ENCODE assay signal across 23 cellular contexts in the genomic region with DNA sequence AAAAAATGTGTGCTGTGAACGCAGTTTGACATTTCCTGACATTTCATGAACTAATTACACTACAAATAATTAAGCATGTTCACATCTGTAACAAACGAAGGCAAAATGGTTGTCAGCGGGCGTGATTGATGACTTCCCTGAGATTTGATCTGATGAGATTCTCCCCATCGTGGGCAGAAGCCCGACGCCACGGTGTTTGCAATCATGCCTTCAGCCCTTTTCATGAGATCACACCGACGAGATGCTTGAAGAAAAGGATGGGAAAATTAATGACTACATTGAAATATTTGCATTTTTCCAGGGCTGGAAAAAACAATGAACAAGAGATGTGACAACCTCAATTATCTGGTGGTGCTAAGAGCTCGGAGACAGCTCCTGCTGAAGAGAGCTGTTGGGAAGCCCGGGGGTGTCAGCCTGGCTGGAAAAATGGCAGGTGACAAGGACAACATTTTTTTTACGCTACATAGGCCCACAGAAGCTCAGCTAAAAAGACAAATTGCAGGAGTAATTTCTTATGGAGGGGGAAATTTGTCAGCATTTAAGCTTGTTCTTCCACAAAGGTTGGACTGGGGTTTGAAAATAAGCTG.
"Had no signal": no experiment of that assay in that cellular context is flagged by ENCODE, and none has a peak within 500 bp of the region (broad histone marks: within the 10 kb centered on the region; RNA-seq: fewer than 3 reads in every experiment).

No MANE protein-coding gene starts in this region.

- H3K4me3 Mint-ChIP-seq: activated B cell treated with CpG ODN at 0.5 μM for 24 hours; activated CD4-positive, alpha-beta T cell treated with anti-CD3 and anti-CD28 coated beads, Interleukin-2, amount 10 ng/mL, durations not matched to agents 24 days and 14 days; activated naive CD8-positive, alpha-beta T cell treated with anti-CD3 and anti-CD28 coated beads, Interleukin-2, amount 10 ng/mL, durations not matched to agents 7 days and 5 days; central memory CD8-positive, alpha-beta T cell; natural killer cell; stimulated activated memory B cell treated with anti-CD40 and anti-IgM and Interleukin-4, amounts not matched to agents 10 μg/mL and 1 μg/mL and 100 μg/mL, for 72 hours; T-helper 2 cell treated with Interferon-gamma antibody and Interleukin-4, amounts not matched to agents 5 μg/mL and 100 μg/mL, for 36 hours had no signal

- H2AFZ ChIP-seq: hepatocyte had no signal

- H3K4me1 Mint-ChIP-seq: activated B cell treated with CpG ODN at 0.5 μM for 24 hours; activated CD4-positive, alpha-beta T cell treated with anti-CD3 and anti-CD28 coated beads, Interleukin-2, amount 10 ng/mL, durations not matched to agents 24 days and 14 days; activated naive CD8-positive, alpha-beta T cell treated with anti-CD3 and anti-CD28 coated beads, Interleukin-2, amount 10 ng/mL, durations not matched to agents 7 days and 5 days; central memory CD8-positive, alpha-beta T cell; natural killer cell; stimulated activated memory B cell treated with anti-CD40 and anti-IgM and Interleukin-4, amounts not matched to agents 10 μg/mL and 1 μg/mL and 100 μg/mL, for 72 hours had no signal

- H3K4me1 ChIP-seq: thyroid gland had no signal

- H3K79me2 ChIP-seq: hepatocyte had no signal

- ATAC-seq: natural killer cell; stimulated activated memory B cell treated with anti-CD40 and anti-IgM and Interleukin-4, amounts not matched to agents 10 μg/mL and 1 μg/mL and 100 μg/mL, for 72 hours had no signal

- H3K9me3 ChIP-seq: esophagus squamous epithelium, left ventricle myocardium inferior, ovary, thyroid gland had no signal

- H3K27me3 Mint-ChIP-seq: stimulated activated memory B cell treated with anti-CD40 and anti-IgM and Interleukin-4, amounts not matched to agents 10 μg/mL and 1 μg/mL and 100 μg/mL, for 72 hours had no signal

- H3K27me3 ChIP-seq: brain microvascular endothelial cell, ovary, thyroid gland had no signal

- H3K27ac Mint-ChIP-seq: activated B cell treated with CpG ODN at 0.5 μM for 24 hours; activated CD4-positive, alpha-beta T cell treated with anti-CD3 and anti-CD28 coated beads, Interleukin-2, amount 10 ng/mL, durations not matched to agents 24 days and 14 days; activated naive CD8-positive, alpha-beta T cell treated with anti-CD3 and anti-CD28 coated beads, Interleukin-2, amount 10 ng/mL, durations not matched to agents 7 days and 5 days; natural killer cell; stimulated activated memory B cell treated with anti-CD40 and anti-IgM and Interleukin-4, amounts not matched to agents 10 μg/mL and 1 μg/mL and 100 μg/mL, for 72 hours; T-helper 2 cell treated with Interferon-gamma antibody and Interleukin-4, amounts not matched to agents 5 μg/mL and 100 μg/mL, for 36 hours had no signal

- H3K4me2 ChIP-seq: hepatocyte had no signal

- DNase-seq: activated B cell treated with CpG ODN at 0.5 μM for 24 hours; activated CD4-positive, alpha-beta T cell treated with anti-CD3 and anti-CD28 coated beads, Interleukin-2, amount 10 ng/mL, durations not matched to agents 24 days and 14 days; activated CD8-positive, alpha-beta memory T cell treated with anti-CD3 and anti-CD28 coated beads for 24 hours; activated naive CD4-positive, alpha-beta T cell; activated naive CD8-positive, alpha-beta T cell treated with anti-CD3 and anti-CD28 coated beads, Interleukin-2, amount 10 ng/mL, durations not matched to agents 7 days and 5 days; activated T-cell treated with anti-CD3 and anti-CD28 coated beads for 4 hours; brain microvascular endothelial cell; cortex of kidney; effector CD4-positive, alpha-beta T cell; esophagus squamous epithelium; left ventricle myocardium inferior; mesenchymal stem cell; natural killer cell; ovary; stimulated activated CD4-positive, alpha-beta T cell treated with anti-CD3 and anti-CD28 coated beads, Interleukin-2, amount 100 ng/mL, for 48 hours; thyroid gland had no signal

- H3K4me3 ChIP-seq: esophagus squamous epithelium, hepatocyte, left ventricle myocardium inferior, ovary, thyroid gland had no signal

- FAIRE-seq: endothelial cell of umbilical vein, keratinocyte, urothelium cell line had no signal

- H3K36me3 ChIP-seq: brain microvascular endothelial cell, esophagus squamous epithelium, left ventricle myocardium inferior, ovary, thyroid gland had no signal

- H3K27ac ChIP-seq: brain microvascular endothelial cell, esophagus squamous epithelium, hepatocyte, left ventricle myocardium inferior, ovary, thyroid gland had no signal

- H3K9me3 Mint-ChIP-seq: activated B cell treated with CpG ODN at 0.5 μM for 24 hours; activated CD4-positive, alpha-beta T cell treated with anti-CD3 and anti-CD28 coated beads, Interleukin-2, amount 10 ng/mL, durations not matched to agents 24 days and 14 days; central memory CD8-positive, alpha-beta T cell; natural killer cell; T-helper 2 cell treated with Interferon-gamma antibody and Interleukin-4, amounts not matched to agents 5 μg/mL and 100 μg/mL, for 36 hours had no signal

- H3K36me3 Mint-ChIP-seq: activated naive CD8-positive, alpha-beta T cell treated with anti-CD3 and anti-CD28 coated beads, Interleukin-2, amount 10 ng/mL, durations not matched to agents 7 days and 5 days; natural killer cell; stimulated activated memory B cell treated with anti-CD40 and anti-IgM and Interleukin-4, amounts not matched to agents 10 μg/mL and 1 μg/mL and 100 μg/mL, for 72 hours had no signal
